In the genomic region with DNA sequence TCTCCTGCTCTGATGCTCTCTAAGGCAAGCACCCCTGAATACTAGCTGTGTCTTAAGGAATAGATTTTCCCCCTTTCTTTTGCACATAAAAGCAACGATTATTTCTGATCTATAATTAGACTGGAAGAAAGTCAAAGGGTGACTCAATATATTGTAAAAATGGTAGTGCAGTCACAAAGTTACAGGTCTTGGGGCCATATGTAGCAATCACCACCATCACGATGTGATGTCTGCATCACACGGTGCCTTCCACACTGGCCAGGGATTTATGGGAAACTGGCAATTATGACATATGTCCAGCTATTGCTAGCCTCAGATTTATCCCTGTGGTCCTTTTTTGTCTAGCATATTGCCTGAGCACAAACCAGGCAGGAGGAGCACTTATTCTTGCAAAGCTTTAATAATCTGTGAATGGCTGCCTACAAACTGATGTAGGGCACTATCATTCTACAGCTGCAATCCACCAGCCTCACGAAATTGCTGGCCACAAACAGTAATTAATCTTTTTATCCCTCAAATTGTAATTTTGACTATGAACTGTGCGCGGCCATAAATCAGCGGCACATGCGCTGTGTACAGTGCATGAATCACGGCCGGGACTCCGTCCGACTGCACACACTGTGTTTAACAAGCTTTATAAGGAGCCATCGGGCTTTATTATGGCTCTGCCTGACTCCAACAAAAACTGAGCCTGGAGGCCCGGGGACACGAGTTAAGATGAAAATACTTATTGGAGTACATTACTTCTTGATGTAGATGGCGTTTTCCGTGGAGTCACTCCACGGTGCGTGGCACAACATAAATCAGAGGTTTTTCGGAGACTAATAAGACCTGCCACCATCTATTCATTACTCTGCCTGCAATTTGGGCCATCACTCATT, we compare ENCODE assay signal across 21 cellular contexts.
A peak's percentile ranks its signal among the peaks of the same experiment; 100 is the strongest.
DNase-seq lines count a peak whose midpoint lies in the region; ATAC-seq and TF ChIP-seq lines count a peak whose summit lies in the region.
"Had no signal": no experiment of that assay in that cellular context is flagged by ENCODE, and none has a peak within 500 bp of the region (broad histone marks: within the 10 kb centered on the region; RNA-seq: fewer than 3 reads in every experiment).

No MANE protein-coding gene starts in this region.

- H3K9me3 ChIP-seq in neuronal stem cell (replicated peaks in 1 of 2; ENCODE audit: control insufficient read depth in 2 of 2, insufficient read depth in 1 of 2, low read depth in 1 of 2, low read length in 2 of 2): no peaks in the 10 kb centered on the region
- H3K9me3 ChIP-seq: BE2C had no signal

- no peaks in the 10 kb centered on the region for H3K27me3 ChIP-seq in neuronal stem cell (ENCODE audit: control insufficient read depth in 3 of 3, insufficient read depth in 3 of 3, low read depth in 1 of 3, low read length in 3 of 3)
- H3K27me3 ChIP-seq: BE2C had no signal

- H2AK5ac ChIP-seq in neuronal stem cell (ENCODE audit: low read depth, low read length): no peak overlapping the region

- H2BK15ac ChIP-seq in neuronal stem cell (ENCODE audit: low read length): no peak overlapping the region

- H3K27ac ChIP-seq in neuronal stem cell (replicated peaks; ENCODE audit: low read length): no peak overlapping the region

- no peak overlapping the region for H3K27ac Mint-ChIP-seq in T-cell
- no peak overlapping the region for H3K27ac Mint-ChIP-seq in T-helper 2 cell treated with Interferon-gamma antibody and Interleukin-4, amounts not matched to agents 5 μg/mL and 100 μg/mL, for 36 hours
- H3K27ac Mint-ChIP-seq: CD4-positive, alpha-beta T cell had no signal

- no peak overlapping the region for H3K18ac ChIP-seq in neuronal stem cell (ENCODE audit: low read length)

- POLR2A ChIA-PET in T-cell (lab: Charles Lee): no interaction called here

- no peak overlapping the region for H4K8ac ChIP-seq in neuronal stem cell (ENCODE audit: low read depth, low read length)

- CTCF ChIA-PET in T-cell (lab: Charles Lee): interaction anchor here in 1 of 2 donors (0.6 kb wide), 1 partner anchor 42 kb away, joined by 3 read pairs; no protein-coding TSS in a partner anchor

- no peak overlapping the region for H3K4ac ChIP-seq in neuronal stem cell (ENCODE audit: low read length)

- no peak overlapping the region for H3K14ac ChIP-seq in neuronal stem cell (ENCODE audit: low read length)

- H3K4me3 Mint-ChIP-seq in T-cell: no peak overlapping the region
- no peak overlapping the region for H3K4me3 Mint-ChIP-seq in T-helper 2 cell treated with Interferon-gamma antibody and Interleukin-4, amounts not matched to agents 5 μg/mL and 100 μg/mL, for 36 hours
- H3K4me3 Mint-ChIP-seq: CD4-positive, alpha-beta T cell had no signal

- TF ChIP-seq CTCF in AG10803 (conservative IDR thresholded peaks at IDR 0.05; ENCODE audit: low read length) (no peak), fibroblast of mammary gland (conservative IDR thresholded peaks at IDR 0.05; ENCODE audit: control insufficient read depth, insufficient read depth, low read depth, low read length) (no peak)

- H2BK5ac ChIP-seq in neuronal stem cell (ENCODE audit: low read length): no peak overlapping the region

- peak overlapping the region; percentile 7 for H3K9ac ChIP-seq in neuronal stem cell (ENCODE audit: low read depth, low read length, poor library complexity)

- H3K4me3 ChIP-seq in AG10803 (ENCODE audit: low read length) (no peak overlapping the region), fibroblast of mammary gland (ENCODE audit: control insufficient read depth, low read depth, low read length) (no peak overlapping the region), neuronal stem cell (ENCODE audit: low read length in 2 of 2) (no peak overlapping the region)

- H2BK12ac ChIP-seq in neuronal stem cell (ENCODE audit: low read length): no peak overlapping the region

- DNase-seq in AG10803 (ENCODE audit: low read depth) (peak; percentile 5), NCI-H69 (lab: John Stamatoyannopoulos, UW) (peak; percentile 79), fibroblast of mammary gland (ENCODE audit: low read depth) (peak; percentile 3), neuronal stem cell (ENCODE audit: low spot score) (no peak), T-cell (no peak), NCI-H510A (lab: John Stamatoyannopoulos, UW) (no peak)
- no peak for DNase-seq in T-helper 2 cell treated with Interferon-gamma antibody and Interleukin-4, amounts not matched to agents 5 μg/mL and 100 μg/mL, for 36 hours (ENCODE audit: low spot score)
- DNase-seq: BE2C; CD4-positive, alpha-beta T cell; DMS153; GOT3; KBM-7; NCI-H146; NCI-H2029 treated with DMSO at 0.1 percent for 48 hours; NCI-H2171; NCI-H446; NCI-H82; SHP77 treated with DMSO at 0.1 percent for 48 hours had no signal

- no peak for ATAC-seq in GM18519 (IDR thresholded peaks at IDR 0.05; ENCODE audit: low FRiP score, unreplicated experiment)
- no peak for ATAC-seq in T-cell (replicated peaks in 1 of 4)
- ATAC-seq: HepG2, SK-N-SH treated with all-trans-retinoic acid at 6 μM for 48 hours had no signal

- peaks cover 0 to 2% of the 10 kb centered on the region in 2 donors for H3K4me1 ChIP-seq in neuronal stem cell (ENCODE audit: control insufficient read depth in 2 of 2, insufficient read depth in 1 of 2, low read depth in 1 of 2, low read length in 2 of 2)
- H3K4me1 ChIP-seq: BE2C had no signal

- no peaks in the 10 kb centered on the region for H3K36me3 Mint-ChIP-seq in T-cell
- no peaks in the 10 kb centered on the region for H3K36me3 Mint-ChIP-seq in T-helper 2 cell treated with Interferon-gamma antibody and Interleukin-4, amounts not matched to agents 5 μg/mL and 100 μg/mL, for 36 hours (ENCODE audit: low read depth)

- no peaks in the 10 kb centered on the region for H3K36me3 ChIP-seq in neuronal stem cell (replicated peaks in 1 of 2; ENCODE audit: control insufficient read depth in 2 of 2, insufficient read depth in 2 of 2, low read length in 2 of 2)

- H4K91ac ChIP-seq in neuronal stem cell (ENCODE audit: low read depth, low read length, poor library complexity): no peak overlapping the region

- H3K4me1 Mint-ChIP-seq in T-cell: no peaks in the 10 kb centered on the region
- no peaks in the 10 kb centered on the region for H3K4me1 Mint-ChIP-seq in T-helper 2 cell treated with Interferon-gamma antibody and Interleukin-4, amounts not matched to agents 5 μg/mL and 100 μg/mL, for 36 hours (ENCODE audit: low read depth)

- no peaks in the 10 kb centered on the region for H3K9me3 Mint-ChIP-seq in T-cell
- H3K9me3 Mint-ChIP-seq in T-helper 2 cell treated with Interferon-gamma antibody and Interleukin-4, amounts not matched to agents 5 μg/mL and 100 μg/mL, for 36 hours: no peaks in the 10 kb centered on the region
- H3K9me3 Mint-ChIP-seq: CD4-positive, alpha-beta T cell had no signal

- H3K27me3 Mint-ChIP-seq in T-cell: peaks cover 5 to 6% of the 10 kb centered on the region in 2 donors
- H3K27me3 Mint-ChIP-seq in T-helper 2 cell treated with Interferon-gamma antibody and Interleukin-4, amounts not matched to agents 5 μg/mL and 100 μg/mL, for 36 hours (ENCODE audit: low read depth): no peaks in the 10 kb centered on the region

- WGBS in neuronal stem cell (ENCODE audit: extremely low coverage in 2 of 2, insufficient read length in 2 of 2, insufficient replicate concordance in 1 of 2), 2 donors: no CpG with 5 or more reads among the region's 20 CpGs

- H3K79me1 ChIP-seq in neuronal stem cell (ENCODE audit: low read depth, low read length): no peaks in the 10 kb centered on the region

- no peak overlapping the region for H2BK120ac ChIP-seq in neuronal stem cell (ENCODE audit: low read depth, low read length)

- no peak overlapping the region for H3K4me2 ChIP-seq in neuronal stem cell (ENCODE audit: insufficient read depth, low read length, poor library complexity, severe bottlenecking)

- no peak overlapping the region for H2AFZ ChIP-seq in neuronal stem cell (ENCODE audit: low read length)

- no peak overlapping the region for H3K23ac ChIP-seq in neuronal stem cell (ENCODE audit: low read depth, low read length, poor library complexity)

Comparison
In these comparisons a context has a peak if more than half of its experiments do, and no peak if none do; other contexts are left out.
1. DNase-seq: peak in AG10803 (single experiment), NCI-H69 (single experiment) and fibroblast of mammary gland (single experiment); none in neuronal stem cell (single experiment), T-cell (0 of 34), T-helper 2 cell treated with Interferon-gamma antibody and Interleukin-4, amounts not matched to agents 5 μg/mL and 100 μg/mL, for 36 hours (single experiment) and NCI-H510A (single experiment).